Comparison of ENCODE assay signal across 33 cellular contexts in genomic region chr2:142483653-142484052, GRCh38.
A peak's percentile ranks its signal among the peaks of the same experiment; 100 is the strongest.
DNase-seq lines count a peak whose midpoint lies in the region; ATAC-seq, FAIRE-seq and TF ChIP-seq lines count a peak whose summit lies in the region.
"Had no signal": no experiment of that assay in that cellular context is flagged by ENCODE, and none has a peak within 500 bp of the region (broad histone marks: within the 10 kb centered on the region; RNA-seq: fewer than 3 reads in every experiment).

No MANE protein-coding gene starts in this region.

- H3K79me2 ChIP-seq in HepG2 (ENCODE audit: insufficient read depth, low read length), result no peaks in the 10 kb centered on the region

- H3K27ac ChIP-seq in liver (ENCODE audit: low read depth in 1 of 2, low read length in 2 of 2) (no peak overlapping the region), HepG2 (ENCODE audit: extremely low read length, insufficient read depth, low read length) (no peak overlapping the region), right lobe of liver (no peak overlapping the region)
- H3K27ac ChIP-seq: 22Rv1; A549; BLaER1; BLaER1 treated with 17β-estradiol and CSF1 and Interleukin-3, amounts not matched to agents 10 nM and 100 nM; C4-2B had no signal

- DNase-seq in HepG2 (ENCODE audit: low spot score) (no peak), left lobe of liver (ENCODE audit: low spot score) (no peak), right lobe of liver (no peak), T1000 (lab: John Stamatoyannopoulos, UW) (no peak), islet precursor cell (no peak)
- DNase-seq: 8988T; ACHN; AML-193; BE2C; C1 segment of cervical spinal cord; Caco-2; Calu3; CD4-positive, alpha-beta memory T cell; CD4-positive, alpha-beta T cell; CD4-positive, CD25-positive, alpha-beta regulatory T cell; CD8-positive, alpha-beta memory T cell; CD8-positive, alpha-beta T cell; COR-L47; DMS 273 treated with DMSO at 0.1 percent for 48 hours; DMS153; DMS53; DMS79; DMS79 treated with DMSO at 0.1 percent for 48 hours; DND-41; EL had no signal

- TF ChIP-seq POLR2A in HepG2 (IDR thresholded peaks at IDR 0.05; ENCODE audit: insufficient read depth in 1 of 2, low read depth in 2 of 2, low read length in 2 of 2) (no peak), right lobe of liver (IDR thresholded peaks at IDR 0.05) (no peak)

- intact Hi-C loops in HepG2 (cut with micrococcal nuclease; ENCODE audit: unreplicated experiment), result no loop called here
- intact Hi-C loops in right lobe of liver (cut with DNase I), result no loop called here

- in situ Hi-C loops in HepG2 (cut with HindIII; ENCODE audit: extremely low pct_ligation_motif_present, low pct_unique_long_range_greater_than_20kb), result no loop called here

- H3K4me2 ChIP-seq in HepG2 (ENCODE audit: low read depth, low read length), result no peak overlapping the region
- H3K4me2 ChIP-seq: A549; BLaER1; BLaER1 treated with 17β-estradiol and CSF1 and Interleukin-3, amounts not matched to agents 10 nM and 100 nM had no signal

- peak in 1 of 2 donors; percentile 17 for TF ChIP-seq RAD21 in liver (IDR thresholded peaks at IDR 0.05)
- TF ChIP-seq RAD21 in HepG2 (CRISPR knock-in tag; IDR thresholded peaks at IDR 0.05), result no peak

- ATAC-seq in HepG2 (no peak), left lobe of liver (peak; percentile 53), right lobe of liver (peak; percentile 66 to 89 (median 74))
- ATAC-seq: A549; CD8-positive, alpha-beta T cell had no signal

- POLR2A ChIA-PET in HepG2 (lab: Yijun Ruan, JAX), result no interaction called here

- no peaks in the 10 kb centered on the region for H4K20me1 ChIP-seq in HepG2 (ENCODE audit: insufficient read depth, low read length)
- H4K20me1 ChIP-seq: BLaER1; BLaER1 treated with 17β-estradiol and CSF1 and Interleukin-3, amounts not matched to agents 10 nM and 100 nM had no signal

- H3K4me1 ChIP-seq in liver (ENCODE audit: control insufficient read depth in 4 of 4, insufficient read depth in 4 of 4, low read length in 3 of 4) (peaks cover 0 to 12% (median 10%) of the 10 kb centered on the region in 4 donors), HepG2 (ENCODE audit: insufficient read depth, low read length) (no peaks in the 10 kb centered on the region), right lobe of liver (peaks cover 0 to 15% (median 3%) of the 10 kb centered on the region in 4 donors)
- H3K4me1 ChIP-seq: A549; BE2C; BLaER1; BLaER1 treated with 17β-estradiol and CSF1 and Interleukin-3, amounts not matched to agents 10 nM and 100 nM; Caco-2 had no signal

- TF ChIP-seq CTCF in liver (IDR thresholded peaks at IDR 0.05; ENCODE audit: low read depth, low read length, missing input control), result no peak
- no peak for TF ChIP-seq CTCF in HepG2 (CRISPR knock-in tag; IDR thresholded peaks at IDR 0.05)
- no peak for TF ChIP-seq CTCF in right lobe of liver (IDR thresholded peaks at IDR 0.05)

- TF ChIP-seq EP300 in HepG2 (IDR thresholded peaks at IDR 0.05; ENCODE audit: low read depth in 2 of 2, low read length in 2 of 2) (no peak), HepG2 (CRISPR knock-in tag; IDR thresholded peaks at IDR 0.05; ENCODE audit: borderline replicate concordance) (no peak)

- H3K4me3 ChIP-seq in liver (ENCODE audit: low read depth in 1 of 3, low read length in 3 of 3), result no peak overlapping the region
- no peak overlapping the region for H3K4me3 ChIP-seq in HepG2 (replicated peaks in 1 of 3; ENCODE audit: insufficient read depth in 1 of 3, low read depth in 2 of 3, low read length in 3 of 3)
- H3K4me3 ChIP-seq in right lobe of liver, result no peak overlapping the region
- H3K4me3 ChIP-seq: A549; BLaER1; BLaER1 treated with 17β-estradiol and CSF1 and Interleukin-3, amounts not matched to agents 10 nM and 100 nM had no signal

- CTCF ChIA-PET in HepG2 (lab: Yijun Ruan, JAX; ENCODE audit: low intra/inter-chr PET ratio, low total read pairs), result no interaction called here

- BruUV-seq in HepG2 (replicated peaks; lab: Mats Ljungman, UMichigan), result no TSS peak

- H3K36me3 ChIP-seq in liver (ENCODE audit: control insufficient read depth in 4 of 4, insufficient read depth in 3 of 4, low read depth in 1 of 4, low read length in 3 of 4) (no peaks in the 10 kb centered on the region), HepG2 (replicated peaks in 1 of 2; ENCODE audit: control insufficient read depth in 1 of 2, insufficient read depth in 2 of 2, low read length in 2 of 2) (no peaks in the 10 kb centered on the region), right lobe of liver (no peaks in the 10 kb centered on the region)
- H3K36me3 ChIP-seq: BE2C; BLaER1; BLaER1 treated with 17β-estradiol and CSF1 and Interleukin-3, amounts not matched to agents 10 nM and 100 nM had no signal

- no peak for FAIRE-seq in HepG2 (lab: Jason Lieb, UNC)
- FAIRE-seq: A204.1, A549, D721Med had no signal

- H3K9ac ChIP-seq in liver (ENCODE audit: low read depth in 1 of 2, low read length in 2 of 2) (no peak overlapping the region), HepG2 (ENCODE audit: insufficient read depth, low read depth, low read length) (no peak overlapping the region)
- H3K9ac ChIP-seq: BLaER1; BLaER1 treated with 17β-estradiol and CSF1 and Interleukin-3, amounts not matched to agents 10 nM and 100 nM had no signal

- H3K27me3 ChIP-seq in liver (ENCODE audit: control insufficient read depth in 4 of 4, insufficient read depth in 4 of 4, low read length in 3 of 4) (no peaks in the 10 kb centered on the region), HepG2 (ENCODE audit: control insufficient read depth in 1 of 2, insufficient read depth in 2 of 2, low read length in 2 of 2) (no peaks in the 10 kb centered on the region), right lobe of liver (no peaks in the 10 kb centered on the region)
- H3K27me3 ChIP-seq: BE2C; BLaER1; BLaER1 treated with 17β-estradiol and CSF1 and Interleukin-3, amounts not matched to agents 10 nM and 100 nM had no signal

- no peak overlapping the region for H2AFZ ChIP-seq in HepG2 (ENCODE audit: low read length)

- 76% methylated on average over 1 of the region's 1 CpG for WGBS in liver
- WGBS in HepG2 (ENCODE audit: low lambda C conversion rate), result 0% methylated on average over 1 of the region's 1 CpG
- WGBS in right lobe of liver (ENCODE audit: insufficient coverage, low coverage, low lambda C conversion rate, missing lambda C conversion rate), result 29% methylated on average over 1 of the region's 1 CpG

- H3K9me3 ChIP-seq in liver (ENCODE audit: control insufficient read depth in 4 of 4, low read length in 3 of 4) (peaks cover 0 to 3% (median 0%) of the 10 kb centered on the region in 4 donors), HepG2 (ENCODE audit: low read length) (no peaks in the 10 kb centered on the region), right lobe of liver (no peaks in the 10 kb centered on the region)
- H3K9me3 ChIP-seq: A549, BE2C, Caco-2 had no signal

TF ChIP-seq in liver, 16 proteins besides CTCF, POLR2A, EP300 and RAD21 (continues in another document):
- no peak for TF ChIP-seq REST (IDR thresholded peaks at IDR 0.05)
- peak; percentile 50 for TF ChIP-seq SP1 (IDR thresholded peaks at IDR 0.05)
- no peak for TF ChIP-seq NR2F2 (IDR thresholded peaks at IDR 0.05)

TF ChIP-seq in HepG2, 621 proteins besides CTCF, POLR2A, EP300 and RAD21:
- TF ChIP-seq IKZF1 (IDR thresholded peaks at IDR 0.05) (no peak), ZNF543 (CRISPR knock-in tag; IDR thresholded peaks at IDR 0.05) (no peak), SKI (IDR thresholded peaks at IDR 0.05; ENCODE audit: partially characterized antibody) (no peak), GATAD1 (CRISPR knock-in tag; IDR thresholded peaks at IDR 0.05) (no peak), ZNF580 (CRISPR knock-in tag; IDR thresholded peaks at IDR 0.05; ENCODE audit: borderline replicate concordance, low read depth) (no peak), ZNF530 (CRISPR knock-in tag; IDR thresholded peaks at IDR 0.05; ENCODE audit: low read depth) (no peak)
